ENCODE assay signal across 8 cellular contexts in genomic region chr17:44123356-44124117, GRCh38.
A peak's percentile ranks its signal among the peaks of the same experiment; 100 is the strongest.
DNase-seq lines count a peak whose midpoint lies in the region; ATAC-seq lines count a peak whose summit lies in the region.

Gene HDAC5 (minus strand): TSS chr17:44123641. CDS start chr17:44117515, 6,126 bp downstream.

- DNase-seq in AG20443 (ENCODE audit: low spot score) (peak; percentile 96), NCI-H345 treated with DMSO at 0.1 percent for 48 hours (lab: John Stamatoyannopoulos, UW; ENCODE audit: unreplicated experiment) (peak; percentile 84), islet precursor cell (peak; percentile 99)
- peak; percentile 92 for DNase-seq in activated CD4-positive, CD25-positive, alpha-beta regulatory T cell treated with anti-CD3 and anti-CD28 coated beads, Interleukin-2, amount 50 U/mL, for 16 hours (ENCODE audit: low read depth, low spot score)
- DNase-seq in central memory CD4-positive, alpha-beta T cell: peak; percentile 91
- DNase-seq in stimulated activated CD4-positive, alpha-beta T cell treated with anti-CD3 and anti-CD28 coated beads, Interleukin-12 subunit alpha, Interleukin-12 subunit beta, amount 100 ng/mL, for 4 hours: peak; percentile 93

- ATAC-seq in GM19035 (IDR thresholded peaks at IDR 0.05; ENCODE audit: unreplicated experiment): peak; percentile 93
- ATAC-seq in HG03342 (IDR thresholded peaks at IDR 0.05; ENCODE audit: unreplicated experiment): peak; percentile 86

Comparison
In these comparisons a context has a peak if more than half of its experiments do, and no peak if none do; other contexts are left out.
1. Peak in every context shown above with its lines: DNase-seq and ATAC-seq.